ENCODE assay signal across 11 cellular contexts in the genomic region with DNA sequence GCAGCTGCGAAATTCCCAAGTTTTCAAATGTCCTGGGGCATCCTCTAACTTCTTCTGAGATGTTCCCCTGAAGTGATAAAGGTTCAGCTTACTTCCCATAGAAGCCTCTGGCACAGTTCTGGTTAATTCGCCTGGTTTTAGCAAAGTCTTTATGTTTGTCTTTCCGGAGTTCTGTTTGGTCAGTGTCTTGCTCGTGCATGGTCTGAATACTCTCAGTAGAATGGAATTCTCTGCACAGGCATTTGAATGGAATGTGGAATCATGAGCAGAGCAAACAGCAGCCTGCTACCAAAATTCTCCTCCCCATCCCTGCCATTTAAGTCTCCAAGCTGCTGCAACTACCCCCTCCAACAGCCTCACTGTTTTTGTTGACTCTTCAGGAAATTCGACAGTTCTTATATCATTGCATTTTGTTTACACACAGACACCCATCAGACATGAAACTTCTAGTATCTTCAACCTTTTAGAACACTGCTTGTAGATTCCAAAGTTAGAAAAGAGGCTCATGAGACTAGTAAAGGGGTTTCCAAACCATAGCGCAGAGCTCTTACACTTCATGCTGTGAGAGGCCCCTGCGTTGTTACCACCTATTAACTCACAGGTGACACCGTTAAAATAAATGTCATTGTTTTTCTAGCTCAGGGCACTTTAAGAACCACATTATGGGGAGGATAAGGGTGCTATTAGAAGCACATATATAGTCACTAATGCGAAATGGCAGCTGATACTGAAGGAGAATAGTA.
DNase-seq lines count a peak whose midpoint lies in the region; ATAC-seq and TF ChIP-seq lines count a peak whose summit lies in the region.
"Had no signal": no experiment of that assay in that cellular context is flagged by ENCODE, and none has a peak within 500 bp of the region (broad histone marks: within the 10 kb centered on the region; RNA-seq: fewer than 3 reads in every experiment).

No MANE protein-coding gene starts in this region.

- no peaks in the 10 kb centered on the region for H3K36me3 ChIP-seq in tibial artery

- intact Hi-C loops in tibial artery (cut with DNase I; ENCODE audit: low total_unique reads): no loop called here

- peak overlapping the region; percentile 34 to 51 for H3K27ac ChIP-seq in tibial artery
- H3K27ac ChIP-seq: KMS-11 had no signal

- ATAC-seq in GM18498 (IDR thresholded peaks at IDR 0.05; ENCODE audit: unreplicated experiment): no peak
- no peak for ATAC-seq in HG03354 (IDR thresholded peaks at IDR 0.05; ENCODE audit: poor library complexity, severe bottlenecking, unreplicated experiment)

- peaks cover 0 to 79% (median 22%) of the 10 kb centered on the region in 4 donors for H3K4me1 ChIP-seq in tibial artery

- no peaks in the 10 kb centered on the region for H3K9me3 ChIP-seq in tibial artery

- H3K27me3 ChIP-seq in tibial artery: no peaks in the 10 kb centered on the region

- no peak for TF ChIP-seq CTCF in tibial artery (IDR thresholded peaks at IDR 0.05)

- H3K4me3 ChIP-seq in tibial artery: no peak overlapping the region
- H3K4me3 ChIP-seq: lung had no signal

- peak; percentile 63 for DNase-seq in HS-27A (ENCODE audit: low read depth)
- DNase-seq in astrocyte of the hippocampus (ENCODE audit: low read depth, low spot score): peak; percentile 89
- peak; percentile 48 for DNase-seq in iPS-NIHi11 (ENCODE audit: low spot score)
- no peak for DNase-seq in tibial artery
- DNase-seq in mesenteric fat pad (ENCODE audit: low spot score): no peak
- DNase-seq in GDM1 (lab: John Stamatoyannopoulos, UW): no peak
- DNase-seq: activated CD4-positive, alpha-beta T cell treated with anti-CD3 and anti-CD28 coated beads, Interleukin-2, amount 50 U/mL, for 4 hours had no signal

Comparison
In these comparisons a context has a peak if more than half of its experiments do, and no peak if none do; other contexts are left out.
1. DNase-seq: peak in HS-27A (single experiment), astrocyte of the hippocampus (single experiment) and iPS-NIHi11 (single experiment); none in tibial artery (0 of 2), mesenteric fat pad (single experiment) and GDM1 (single experiment).